Comparison of ENCODE assay signal across 1 cellular context in the genomic region with DNA sequence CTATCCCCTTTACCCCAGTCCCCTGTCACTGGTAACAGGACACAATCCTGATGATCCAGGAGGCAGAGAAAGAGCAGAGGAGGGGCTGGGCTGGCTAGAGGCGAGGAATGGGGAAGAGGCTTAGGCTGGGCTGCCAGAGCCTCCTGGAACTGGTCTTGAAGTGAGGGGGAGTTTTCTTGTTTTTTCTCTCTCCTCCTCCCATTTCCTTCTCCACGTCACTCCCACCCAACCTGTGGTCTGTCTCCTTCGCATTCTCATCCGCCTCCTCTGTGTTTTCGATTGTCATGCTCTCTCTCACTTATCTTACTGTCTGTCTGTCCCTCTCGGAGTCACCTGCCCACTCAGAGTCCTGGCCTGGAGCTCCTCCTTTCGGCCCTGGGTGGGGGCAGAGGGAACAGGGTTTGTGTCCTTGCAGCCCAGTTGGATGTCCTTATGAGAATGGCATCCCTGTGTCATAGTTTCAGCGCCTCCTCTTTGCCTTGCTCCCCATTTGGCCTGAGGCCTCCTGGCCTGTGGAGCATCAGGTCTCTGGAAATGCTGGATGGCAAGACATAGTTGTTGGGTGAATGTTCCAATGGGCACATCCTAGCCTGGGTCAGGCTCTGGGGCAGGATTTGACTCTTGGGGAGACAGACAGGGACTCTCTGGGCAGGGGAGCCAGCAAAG.
TF ChIP-seq lines count a peak whose summit lies in the region.

No MANE protein-coding gene starts in this region.

TF ChIP-seq in K562, 482 proteins besides CTCF, POLR2A, EP300 and RAD21:
- TF ChIP-seq HMBOX1 (IDR thresholded peaks at IDR 0.05) (no peak), SAFB (IDR thresholded peaks at IDR 0.05; ENCODE audit: borderline replicate concordance, low read depth, low read length) (no peak), ARHGAP35 (IDR thresholded peaks at IDR 0.05; ENCODE audit: partially characterized antibody) (no peak), CBX3 (IDR thresholded peaks at IDR 0.05; ENCODE audit: borderline replicate concordance in 1 of 2, low read length in 2 of 2) (no peak), GATAD2A (IDR thresholded peaks at IDR 0.05) (no peak), EGR1 (conservative IDR thresholded peaks at IDR 0.05) (peak; percentile 61), PRDM10 (IDR thresholded peaks at IDR 0.05; ENCODE audit: partially characterized antibody) (peak; percentile 77)
TF ChIP-seq in K562: peak in this region for 2.
